9 cellular contexts compared by ENCODE assay signal in the genomic region with DNA sequence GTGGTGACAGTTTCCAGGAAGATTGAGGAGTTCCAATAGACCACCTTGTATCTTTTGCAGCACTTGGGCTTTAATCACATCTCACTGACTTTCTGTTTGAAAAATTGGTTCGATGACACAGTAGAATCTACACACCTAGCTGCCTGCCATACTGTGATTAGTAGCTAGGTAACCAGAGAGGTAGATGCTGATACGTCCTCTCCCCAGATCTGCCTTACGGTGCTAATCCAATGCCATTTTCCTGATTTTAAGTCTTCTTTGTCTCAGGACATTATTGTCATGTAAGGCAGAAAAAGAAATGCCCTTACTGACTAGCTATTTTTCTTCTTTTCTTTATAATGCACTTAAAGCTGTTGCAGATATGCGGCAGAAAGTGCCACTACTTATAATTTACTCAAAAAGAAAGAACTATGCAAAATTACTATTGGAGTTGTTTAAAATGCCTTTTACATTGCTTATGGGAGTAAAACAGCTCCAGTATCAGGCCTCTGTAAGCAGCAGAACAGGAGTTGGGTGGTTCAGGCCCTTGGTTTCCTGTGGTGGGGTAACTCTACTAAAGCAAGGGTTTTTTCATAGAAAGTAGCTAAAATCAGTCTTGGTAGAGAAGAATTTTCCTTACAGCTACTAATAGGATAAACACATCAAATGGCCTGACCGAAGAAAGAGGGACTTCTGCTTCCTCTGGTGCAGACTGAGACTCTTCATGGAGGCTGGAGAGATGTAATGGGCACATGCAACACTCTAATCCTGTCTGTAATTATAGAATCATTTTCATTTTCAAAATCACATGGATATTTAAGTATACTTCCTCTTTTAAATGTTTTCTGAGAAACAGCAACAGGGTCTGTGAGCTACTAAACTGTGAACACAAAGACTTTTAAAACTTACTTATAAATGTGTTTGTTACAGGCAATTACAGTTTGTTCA.
DNase-seq lines count a peak whose midpoint lies in the region; ATAC-seq and TF ChIP-seq lines count a peak whose summit lies in the region.
"Had no signal": no experiment of that assay in that cellular context is flagged by ENCODE, and none has a peak within 500 bp of the region (broad histone marks: within the 10 kb centered on the region; RNA-seq: fewer than 3 reads in every experiment).

No MANE protein-coding gene starts in this region.

- intact Hi-C loops in activated CD4-positive, alpha-beta T cell treated with anti-CD3 and anti-CD28 coated beads, Interleukin-2, amount 10 ng/mL, durations not matched to agents 24 days and 14 days (cut with micrococcal nuclease): loop anchor here (10.0 kb wide), 2 partner anchors 325 to 985 kb away; no protein-coding TSS in a partner anchor

- TF ChIP-seq CTCF in SU-DHL-6 (IDR thresholded peaks at IDR 0.05; ENCODE audit: insufficient read depth, low read length, poor library complexity, severe bottlenecking) (no peak), type B pancreatic cell (conservative IDR thresholded peaks at IDR 0.05) (no peak)

- H3K9me2 ChIP-seq in SU-DHL-6 (replicated peaks; ENCODE audit: insufficient read depth, low read length): no peaks in the 10 kb centered on the region

- H3K27me3 ChIP-seq in SU-DHL-6 (ENCODE audit: low read length): no peaks in the 10 kb centered on the region

- H3K27ac ChIP-seq in SU-DHL-6 (ENCODE audit: low read depth, low read length): peak overlapping the region; percentile 5; the same call in 1 of the 2 replicates

- H3K4me3 ChIP-seq in SU-DHL-6 (ENCODE audit: insufficient read depth, low read length, poor library complexity, severe bottlenecking): no peak overlapping the region

- H3K36me3 ChIP-seq in SU-DHL-6 (ENCODE audit: low read length): no peaks in the 10 kb centered on the region

- H3F3A ChIP-seq in SU-DHL-6 (ENCODE audit: insufficient read depth): 0 out of 2 replicates have a peak, but pooled peaks cover 4% of the 10 kb centered on the region

- no peaks in the 10 kb centered on the region for H3K9me3 Mint-ChIP-seq in activated CD4-positive, alpha-beta T cell treated with anti-CD3 and anti-CD28 coated beads, Interleukin-2, amount 10 ng/mL, durations not matched to agents 24 days and 14 days
- no peaks in the 10 kb centered on the region for H3K9me3 Mint-ChIP-seq in type B pancreatic cell

- no peaks in the 10 kb centered on the region for H4K20me1 ChIP-seq in SU-DHL-6 (ENCODE audit: low read depth, low read length)

- peak; percentile 64 for DNase-seq in activated CD4-positive, alpha-beta T cell treated with anti-CD3 and anti-CD28 coated beads, Interleukin-2, amount 10 ng/mL, durations not matched to agents 24 days and 14 days
- DNase-seq in activated CD4-positive, alpha-beta T cell treated with anti-CD3 and anti-CD28 coated beads, Interleukin-2, amount 50 U/mL, for 1 hour: no peak
- no peak for DNase-seq in stimulated activated naive CD8-positive, alpha-beta T cell treated with anti-CD3 and anti-CD28 coated beads, Interleukin-15, Interleukin-2, amounts not matched to agents 100 U/mL and 50 U/mL, for 24 hours
- DNase-seq in H4 (ENCODE audit: low spot score) (no peak), type B pancreatic cell (ENCODE audit: extremely low spot score, unreplicated experiment) (no peak)
- DNase-seq: NCI-H2171 had no signal

- H3K36me3 Mint-ChIP-seq in activated CD4-positive, alpha-beta T cell treated with anti-CD3 and anti-CD28 coated beads, Interleukin-2, amount 10 ng/mL, durations not matched to agents 24 days and 14 days (ENCODE audit: low read depth): peaks cover 14% of the 10 kb centered on the region
- H3K36me3 Mint-ChIP-seq in type B pancreatic cell: peaks cover 3% of the 10 kb centered on the region

- no peaks in the 10 kb centered on the region for H3K9me3 ChIP-seq in SU-DHL-6 (ENCODE audit: insufficient read depth, low read length)

- ATAC-seq in HG03064 (IDR thresholded peaks at IDR 0.05; ENCODE audit: low read depth, unreplicated experiment): peak; percentile 57
- ATAC-seq in stimulated activated naive CD8-positive, alpha-beta T cell treated with anti-CD3 and anti-CD28 coated beads, Interleukin-15, Interleukin-2, amounts not matched to agents 100 U/mL and 50 U/mL, for 24 hours: peak; percentile 19
- ATAC-seq in HG02970 (IDR thresholded peaks at IDR 0.05; ENCODE audit: low FRiP score, unreplicated experiment): no peak

- peak overlapping the region; percentile 45 for H3K27ac Mint-ChIP-seq in activated CD4-positive, alpha-beta T cell treated with anti-CD3 and anti-CD28 coated beads, Interleukin-2, amount 10 ng/mL, durations not matched to agents 24 days and 14 days
- no peak overlapping the region for H3K27ac Mint-ChIP-seq in type B pancreatic cell

- H3K4me1 Mint-ChIP-seq in activated CD4-positive, alpha-beta T cell treated with anti-CD3 and anti-CD28 coated beads, Interleukin-2, amount 10 ng/mL, durations not matched to agents 24 days and 14 days: peaks cover 39% of the 10 kb centered on the region
- peaks cover 8% of the 10 kb centered on the region for H3K4me1 Mint-ChIP-seq in type B pancreatic cell (ENCODE audit: unreplicated experiment)

- no peak overlapping the region for H3K9ac ChIP-seq in SU-DHL-6 (ENCODE audit: low read length)

- H3K4me3 Mint-ChIP-seq in activated CD4-positive, alpha-beta T cell treated with anti-CD3 and anti-CD28 coated beads, Interleukin-2, amount 10 ng/mL, durations not matched to agents 24 days and 14 days: peak overlapping the region; percentile 32
- H3K4me3 Mint-ChIP-seq in type B pancreatic cell: no peak overlapping the region

- peak overlapping the region; percentile 30 for H3K4me2 ChIP-seq in SU-DHL-6 (ENCODE audit: low read depth, low read length, poor library complexity, severe bottlenecking)

- H3K27me3 Mint-ChIP-seq in activated CD4-positive, alpha-beta T cell treated with anti-CD3 and anti-CD28 coated beads, Interleukin-2, amount 10 ng/mL, durations not matched to agents 24 days and 14 days: no peaks in the 10 kb centered on the region
- H3K27me3 Mint-ChIP-seq in type B pancreatic cell: no peaks in the 10 kb centered on the region

- no peak overlapping the region for H2AFZ ChIP-seq in SU-DHL-6 (ENCODE audit: low read depth, low read length, severe bottlenecking)

- H3K79me2 ChIP-seq in SU-DHL-6 (ENCODE audit: insufficient read depth, low read length): no peaks in the 10 kb centered on the region
